ENCODE assay signal across 8 cellular contexts in the genomic region with DNA sequence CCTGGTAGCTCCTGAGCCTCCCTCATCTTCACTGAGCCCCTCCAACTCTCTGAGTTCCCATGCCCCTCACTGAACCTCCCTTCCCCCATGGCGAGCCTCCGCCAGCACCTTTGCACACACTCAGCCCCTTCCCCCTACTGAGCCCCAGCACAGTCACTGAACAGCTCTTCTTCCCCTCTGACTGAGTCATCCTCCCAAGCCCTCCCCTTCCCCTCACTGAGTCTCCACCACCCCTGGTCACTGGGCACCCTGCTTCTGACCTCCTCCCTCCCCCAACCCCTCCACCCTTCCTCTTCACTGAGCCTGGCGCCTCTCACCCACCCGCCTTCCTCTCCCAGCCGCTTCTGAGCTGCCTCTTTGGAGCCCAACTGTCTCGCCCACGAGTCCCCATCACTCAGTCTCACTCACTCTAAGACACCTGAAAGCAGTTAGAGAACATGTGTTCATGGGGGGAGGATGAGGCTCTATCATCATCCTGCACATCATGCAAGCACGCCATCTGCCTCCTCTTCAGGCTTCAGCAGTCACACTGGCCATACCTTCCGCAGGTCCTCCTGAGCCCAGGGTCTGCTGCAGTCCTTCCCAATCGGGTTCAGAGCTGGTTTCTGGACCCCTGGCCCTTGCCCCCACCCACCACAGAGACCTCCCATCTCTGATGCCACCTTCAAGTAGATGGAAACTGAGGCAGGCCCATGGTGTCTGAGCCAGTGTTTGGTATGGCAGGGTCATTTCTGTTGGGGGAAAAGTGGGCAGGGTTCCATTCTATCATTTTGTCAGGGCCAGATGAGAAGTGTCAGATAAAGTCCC. TPM values are rescaled to one million over a fixed set of nuclear protein-coding genes. Genes with fewer than 3 reads are reported as not detected.
A peak's percentile ranks its signal among the peaks of the same experiment; 100 is the strongest.
DNase-seq lines count a peak whose midpoint lies in the region; ATAC-seq and TF ChIP-seq lines count a peak whose summit lies in the region.

No MANE protein-coding gene starts in this region.

- H3K27me3 ChIP-seq in endodermal cell (ENCODE audit: control insufficient read depth, insufficient read depth, low read length, poor library complexity, severe bottlenecking) (no peaks in the 10 kb centered on the region), Peyer's patch (peaks cover 0 to 7% of the 10 kb centered on the region in 2 donors), psoas muscle (ENCODE audit: insufficient read depth in 3 of 3, low read length in 2 of 3) (peaks cover 0 to 41% (median 22%) of the 10 kb centered on the region in 3 donors)

- no peak overlapping the region for H3K9ac ChIP-seq in endodermal cell (ENCODE audit: extremely low read depth, low read length, poor library complexity, severe bottlenecking)

- H3K27ac Mint-ChIP-seq in activated naive CD4-positive, alpha-beta T cell treated with anti-CD3 and anti-CD28 coated beads, Interleukin-2, amount 10 ng/mL, durations not matched to agents 7 days and 5 days, result no peak overlapping the region
- no peak overlapping the region for H3K27ac Mint-ChIP-seq in endodermal cell
- H3K27ac Mint-ChIP-seq in stimulated activated effector memory CD8-positive, alpha-beta T cell treated with anti-CD3 and anti-CD28 coated beads, Interleukin-12 subunit alpha, Interleukin-12 subunit beta, amount 100 ng/mL, for 72 hours, result no peak overlapping the region

- DNase-seq in activated naive CD4-positive, alpha-beta T cell treated with anti-CD3 and anti-CD28 coated beads, Interleukin-2, amount 50 U/mL, for 16 hours, result peak; percentile 37
- no peak for DNase-seq in activated naive CD4-positive, alpha-beta T cell treated with anti-CD3 and anti-CD28 coated beads, Interleukin-2, amount 10 ng/mL, durations not matched to agents 7 days and 5 days
- DNase-seq in NCI-H226 (peak; percentile 52), endodermal cell (peak; percentile 65), Peyer's patch (no peak), NCI-H1417 treated with DMSO at 0.1 percent for 48 hours (lab: John Stamatoyannopoulos, UW) (no peak), psoas muscle (no peak)
- no peak for DNase-seq in stimulated activated effector memory CD8-positive, alpha-beta T cell treated with anti-CD3 and anti-CD28 coated beads, Interleukin-12 subunit alpha, Interleukin-12 subunit beta, amount 100 ng/mL, for 72 hours (ENCODE audit: low spot score in 2 of 2)

- H3K27ac ChIP-seq in endodermal cell (ENCODE audit: low read depth, low read length) (no peak overlapping the region), Peyer's patch (peak overlapping the region in 1 of 4 donors; percentile 50), psoas muscle (no peak overlapping the region)

- no peaks in the 10 kb centered on the region for H3K36me3 Mint-ChIP-seq in activated naive CD4-positive, alpha-beta T cell treated with anti-CD3 and anti-CD28 coated beads, Interleukin-2, amount 10 ng/mL, durations not matched to agents 7 days and 5 days
- peaks cover under 1% of the 10 kb centered on the region for H3K36me3 Mint-ChIP-seq in endodermal cell (ENCODE audit: low read depth)
- H3K36me3 Mint-ChIP-seq in stimulated activated effector memory CD8-positive, alpha-beta T cell treated with anti-CD3 and anti-CD28 coated beads, Interleukin-12 subunit alpha, Interleukin-12 subunit beta, amount 100 ng/mL, for 72 hours, result no peaks in the 10 kb centered on the region

- intact Hi-C loops in psoas muscle (cut with DNase I), result no loop called here

- WGBS in endodermal cell (ENCODE audit: insufficient coverage in 1 of 2, insufficient read length in 1 of 2), 2 experiments, result 55 to 81% methylated on average over 2 to 10 of the region's 10 CpGs
- WGBS in psoas muscle, 3 donors, result 41 to 44% (median 43%) methylated on average over 10 of the region's 10 CpGs

- TF ChIP-seq POLR2A in Peyer's patch (IDR thresholded peaks at IDR 0.05), result no peak

- CTCF ChIA-PET in activated naive CD4-positive, alpha-beta T cell treated with anti-CD3 and anti-CD28 coated beads, Interleukin-2, amount 10 ng/mL, durations not matched to agents 7 days and 5 days (lab: Charles Lee), result interaction anchor here (3.2 kb wide), 1 partner anchor 24 kb away, joined by 14 read pairs; no protein-coding TSS in a partner anchor

- no peak overlapping the region for H3K4me3 Mint-ChIP-seq in activated naive CD4-positive, alpha-beta T cell treated with anti-CD3 and anti-CD28 coated beads, Interleukin-2, amount 10 ng/mL, durations not matched to agents 7 days and 5 days
- H3K4me3 Mint-ChIP-seq in endodermal cell, result no peak overlapping the region
- no peak overlapping the region for H3K4me3 Mint-ChIP-seq in stimulated activated effector memory CD8-positive, alpha-beta T cell treated with anti-CD3 and anti-CD28 coated beads, Interleukin-12 subunit alpha, Interleukin-12 subunit beta, amount 100 ng/mL, for 72 hours

- H3K4me1 Mint-ChIP-seq in activated naive CD4-positive, alpha-beta T cell treated with anti-CD3 and anti-CD28 coated beads, Interleukin-2, amount 10 ng/mL, durations not matched to agents 7 days and 5 days, result peaks cover 16% of the 10 kb centered on the region
- peaks cover 29% of the 10 kb centered on the region for H3K4me1 Mint-ChIP-seq in endodermal cell
- H3K4me1 Mint-ChIP-seq in stimulated activated effector memory CD8-positive, alpha-beta T cell treated with anti-CD3 and anti-CD28 coated beads, Interleukin-12 subunit alpha, Interleukin-12 subunit beta, amount 100 ng/mL, for 72 hours, result peaks cover 16% of the 10 kb centered on the region

- peak; percentile 51 for ATAC-seq in stimulated activated effector memory CD8-positive, alpha-beta T cell treated with anti-CD3 and anti-CD28 coated beads, Interleukin-12 subunit alpha, Interleukin-12 subunit beta, amount 100 ng/mL, for 72 hours
- ATAC-seq in psoas muscle, result no peak

- H3K36me3 ChIP-seq in endodermal cell (ENCODE audit: control insufficient read depth, insufficient read depth, low read length) (no peaks in the 10 kb centered on the region), Peyer's patch (no peaks in the 10 kb centered on the region), psoas muscle (ENCODE audit: insufficient read depth in 1 of 2, low read depth in 1 of 2) (no peaks in the 10 kb centered on the region)

- no peaks in the 10 kb centered on the region for H3K9me3 ChIP-seq in endodermal cell (ENCODE audit: control insufficient read depth, low read length)
- no peaks in the 10 kb centered on the region for H3K9me3 ChIP-seq in Peyer's patch
- no peaks in the 10 kb centered on the region for H3K9me3 ChIP-seq in psoas muscle

- H3K4me3 ChIP-seq in endodermal cell (ENCODE audit: low read length), result no peak overlapping the region
- no peak overlapping the region for H3K4me3 ChIP-seq in Peyer's patch
- H3K4me3 ChIP-seq in psoas muscle, result no peak overlapping the region

- peaks cover 97% of the 10 kb centered on the region for H3K27me3 Mint-ChIP-seq in activated naive CD4-positive, alpha-beta T cell treated with anti-CD3 and anti-CD28 coated beads, Interleukin-2, amount 10 ng/mL, durations not matched to agents 7 days and 5 days
- peaks cover 16% of the 10 kb centered on the region for H3K27me3 Mint-ChIP-seq in endodermal cell (ENCODE audit: insufficient read depth)

- H3K9me3 Mint-ChIP-seq in activated naive CD4-positive, alpha-beta T cell treated with anti-CD3 and anti-CD28 coated beads, Interleukin-2, amount 10 ng/mL, durations not matched to agents 7 days and 5 days, result no peaks in the 10 kb centered on the region
- no peaks in the 10 kb centered on the region for H3K9me3 Mint-ChIP-seq in endodermal cell
- no peaks in the 10 kb centered on the region for H3K9me3 Mint-ChIP-seq in stimulated activated effector memory CD8-positive, alpha-beta T cell treated with anti-CD3 and anti-CD28 coated beads, Interleukin-12 subunit alpha, Interleukin-12 subunit beta, amount 100 ng/mL, for 72 hours

- TF ChIP-seq CTCF in endodermal cell (conservative IDR thresholded peaks at IDR 0.05) (no peak), Peyer's patch (IDR thresholded peaks at IDR 0.05) (no peak), psoas muscle (IDR thresholded peaks at IDR 0.05) (no peak)

- H3K4me1 ChIP-seq in endodermal cell (ENCODE audit: control insufficient read depth, insufficient read depth, low read length), result peaks cover 11% of the 10 kb centered on the region
- peaks cover 0 to 20% (median 6%) of the 10 kb centered on the region in 4 donors for H3K4me1 ChIP-seq in Peyer's patch
- no peaks in the 10 kb centered on the region for H3K4me1 ChIP-seq in psoas muscle

RNA-seq across cellular contexts. Expression of gene TRNP1, which starts 2.0 kb away (rescaled TPM):
- total RNA-seq in endodermal cell (10 to 100 TPM; 14.3 to 21.2 TPM), Peyer's patch (10 to 100 TPM in 1 of 4 donors, 1 to 10 TPM in 2, not detected in 1; 1.9 to 12.2 (median 3.2) TPM), psoas muscle (1 to 10 TPM in 3 of 4 donors, under 1 TPM in 1; 0.84 to 3.8 (median 1.4) TPM)
- polyA plus RNA-seq in endodermal cell (2013, experiment 1 of 2), result 9.0 TPM
- 8.0 TPM for polyA plus RNA-seq in endodermal cell (2013, experiment 2 of 2)
- 1 to 10 TPM; 1.1 to 1.6 (median 1.6) TPM for polyA plus RNA-seq in psoas muscle

RNA-seq across cellular contexts. Expression of gene TENT5B, which starts 21.1 kb away (rescaled TPM):
- total RNA-seq in endodermal cell (10 to 100 TPM in 1 of 2 donors, 1 to 10 TPM in 1; 9.4 to 19.0 TPM), Peyer's patch (1 to 10 TPM in 1 of 4 donors, under 1 TPM in 2, not detected in 1; 0.70 to 5.1 (median 0.80) TPM), psoas muscle (1 to 10 TPM in 3 of 4 donors, under 1 TPM in 1; 0.20 to 2.3 (median 1.7) TPM)
- 8.7 TPM for polyA plus RNA-seq in endodermal cell (2013, experiment 1 of 2)
- 7.7 TPM for polyA plus RNA-seq in endodermal cell (2013, experiment 2 of 2)
- polyA plus RNA-seq in psoas muscle, result 1 to 10 TPM in 1 of 3 donors, under 1 TPM in 2; 0.70 to 2.5 (median 0.74) TPM

RNA-seq across cellular contexts. Expression of gene KDF1, which starts 31.2 kb away (rescaled TPM):
- total RNA-seq in endodermal cell (10 to 100 TPM; 17.2 to 22.7 TPM), Peyer's patch (10 to 100 TPM; 13.2 to 40.1 (median 31.8) TPM), psoas muscle (not detected)
- 3.1 TPM for polyA plus RNA-seq in endodermal cell (2013, experiment 1 of 2)
- 2.4 TPM for polyA plus RNA-seq in endodermal cell (2013, experiment 2 of 2)
- polyA plus RNA-seq in psoas muscle, result under 1 TPM in 1 of 3 donors, not detected in 2; 0.01 TPM

Comparison
In these comparisons a context has a peak if more than half of its experiments do, and no peak if none do; other contexts are left out.
1. DNase-seq: peak in activated naive CD4-positive, alpha-beta T cell treated with anti-CD3 and anti-CD28 coated beads, Interleukin-2, amount 50 U/mL, for 16 hours (single experiment), NCI-H226 (single experiment) and endodermal cell (single experiment); none in activated naive CD4-positive, alpha-beta T cell treated with anti-CD3 and anti-CD28 coated beads, Interleukin-2, amount 10 ng/mL, durations not matched to agents 7 days and 5 days (single experiment), stimulated activated effector memory CD8-positive, alpha-beta T cell treated with anti-CD3 and anti-CD28 coated beads, Interleukin-12 subunit alpha, Interleukin-12 subunit beta, amount 100 ng/mL, for 72 hours (0 of 2), Peyer's patch (0 of 3), NCI-H1417 treated with DMSO at 0.1 percent for 48 hours (single experiment) and psoas muscle (0 of 2).
2. RNA of gene KDF1, which starts 31.2 kb away (total RNA-seq): 13.2 to 40.1 TPM in Peyer's patch and 17.2 to 22.7 TPM in endodermal cell; not detected in psoas muscle; every median in the first group is over 10 times any median in the second.